20 cellular contexts compared by ENCODE assay signal in genomic region chr20:43205699-43206098, GRCh38. TPM values are rescaled to one million over a fixed set of nuclear protein-coding genes. Genes with fewer than 3 reads are reported as not detected.
DNase-seq lines count a peak whose midpoint lies in the region; ATAC-seq and TF ChIP-seq lines count a peak whose summit lies in the region.
"Had no signal": no experiment of that assay in that cellular context is flagged by ENCODE, and none has a peak within 500 bp of the region (broad histone marks: within the 10 kb centered on the region; RNA-seq: fewer than 3 reads in every experiment).

No MANE protein-coding gene starts in this region.

- H4K5ac ChIP-seq in H9 (ENCODE audit: insufficient read length, low read depth, low read length): no peak overlapping the region

- H3K23ac ChIP-seq in H9 (ENCODE audit: insufficient read length, low read depth, low read length): no peak overlapping the region

- H3K27ac ChIP-seq in BLaER1 (no peak overlapping the region), H9 (ENCODE audit: insufficient read length, low read depth, low read length) (no peak overlapping the region), Panc1 (ENCODE audit: low read length) (no peak overlapping the region)
- H3K27ac ChIP-seq: A549; BLaER1 treated with 17β-estradiol and CSF1 and Interleukin-3, amounts not matched to agents 10 nM and 100 nM; PC-9 had no signal

- H3K4me3 ChIP-seq in BLaER1 (no peak overlapping the region), Panc1 (ENCODE audit: low read depth in 2 of 2, low read length in 2 of 2) (no peak overlapping the region), kidney epithelial cell (ENCODE audit: low read depth, low read length) (no peak overlapping the region)
- H3K4me3 ChIP-seq: A549; BLaER1 treated with 17β-estradiol and CSF1 and Interleukin-3, amounts not matched to agents 10 nM and 100 nM; PC-9 had no signal

- H3K4me1 ChIP-seq in BLaER1 (peaks cover 10% of the 10 kb centered on the region), H9 (ENCODE audit: insufficient read depth, low read length) (no peaks in the 10 kb centered on the region), Panc1 (ENCODE audit: control insufficient read depth, insufficient read depth, low read length) (no peaks in the 10 kb centered on the region)
- H3K4me1 ChIP-seq: A549 had no signal

- H3K36me3 Mint-ChIP-seq in H9 (ENCODE audit: insufficient read depth in 1 of 3, low read depth in 3 of 3): peaks cover 0 to 4% (median 0%) of the 10 kb centered on the region in 3 experiments; a peak in 1 of 7 replicates
- H3K36me3 Mint-ChIP-seq: CD8-positive, alpha-beta memory T cell had no signal

- no peak overlapping the region for H2AK5ac ChIP-seq in H9 (ENCODE audit: insufficient read length, low read length)

- H3K27me3 Mint-ChIP-seq in H9 (ENCODE audit: low read depth): peaks cover 28% of the 10 kb centered on the region

- H3K14ac ChIP-seq in H9 (ENCODE audit: insufficient read depth, low read length): no peak overlapping the region

- no peak overlapping the region for H3K4ac ChIP-seq in H9 (ENCODE audit: low read depth, low read length)

- H2BK5ac ChIP-seq in H9 (ENCODE audit: insufficient read length, low read length): no peak overlapping the region

- no peak overlapping the region for H2BK120ac ChIP-seq in H9 (ENCODE audit: low read depth, low read length, poor library complexity, severe bottlenecking)

- H3K79me2 ChIP-seq in H9 (ENCODE audit: insufficient read depth, low read length): no peaks in the 10 kb centered on the region

- in situ Hi-C loops in Panc1 (cut with HindIII; ENCODE audit: low pct_unique_long_range_greater_than_20kb, low sequenced_read_pairs): no loop called here

- H3K23me2 ChIP-seq in H9 (ENCODE audit: insufficient read length, low read depth, low read length, poor library complexity, severe bottlenecking): no peaks in the 10 kb centered on the region

- H2AFZ ChIP-seq in H9 (ENCODE audit: low read length): no peak overlapping the region
- H2AFZ ChIP-seq: PC-9 had no signal

- no peak for DNase-seq in H9
- no peak for DNase-seq in Panc1 (ENCODE audit: low read depth, low spot score)
- no peak for DNase-seq in kidney epithelial cell (ENCODE audit: low read depth)
- DNase-seq in NCI-H1092 (lab: John Stamatoyannopoulos, UW): no peak
- no peak for DNase-seq in NCI-H2171 (lab: John Stamatoyannopoulos, UW)
- DNase-seq: CD8-positive, alpha-beta memory T cell; DMS79; IMR-90; Kasumi-1; NCI-H1105; NCI-H2227 treated with DMSO at 0.1 percent for 48 hours; NCI-H510A treated with DMSO at 0.1 percent for 48 hours; NCI-H774; PC-9; T-helper 17 cell had no signal

- H2BK20ac ChIP-seq in H9 (ENCODE audit: low read depth, low read length, poor library complexity, severe bottlenecking): no peak overlapping the region

- TF ChIP-seq CTCF in H9 (conservative IDR thresholded peaks at IDR 0.05) (peak; percentile 46; the same call in 2 of the 3 replicates), Panc1 (IDR thresholded peaks at IDR 0.05) (peak; percentile 23; the same call in 1 of the 2 replicates), kidney epithelial cell (IDR thresholded peaks at IDR 0.05; ENCODE audit: insufficient read depth, low read length, poor library complexity, severe bottlenecking) (peak; percentile 5)

- WGBS in H9 (ENCODE audit: extremely low coverage, insufficient read length, low lambda C conversion rate): no CpG with 5 or more reads among the region's 4 CpGs

- H3K27me3 ChIP-seq in BLaER1 (no peaks in the 10 kb centered on the region), H9 (ENCODE audit: insufficient read depth, low read length) (no peaks in the 10 kb centered on the region), Panc1 (ENCODE audit: control insufficient read depth, insufficient read depth, low read length) (peaks cover 4% of the 10 kb centered on the region; the same call in 1 of the 2 replicates), kidney epithelial cell (ENCODE audit: control insufficient read depth, insufficient read depth, low read length) (no peaks in the 10 kb centered on the region)
- H3K27me3 ChIP-seq: BLaER1 treated with 17β-estradiol and CSF1 and Interleukin-3, amounts not matched to agents 10 nM and 100 nM had no signal

- no peak overlapping the region for H4K8ac ChIP-seq in H9 (replicated peaks; ENCODE audit: insufficient read length, low read depth, low read length)

- H3K4me3 Mint-ChIP-seq in H9: no peak overlapping the region
- H3K4me3 Mint-ChIP-seq: CD8-positive, alpha-beta memory T cell; T-helper 17 cell had no signal

- H3K79me1 ChIP-seq in H9 (ENCODE audit: insufficient read depth, low read depth, low read length, poor library complexity, severe bottlenecking): no peaks in the 10 kb centered on the region

- no peak overlapping the region for H3K18ac ChIP-seq in H9 (ENCODE audit: insufficient read length, low read depth, low read length)

- peaks cover 4% of the 10 kb centered on the region in 2 experiments; a peak in 2 of 5 replicates for H3K9me3 Mint-ChIP-seq in H9

- no TSS peak for BruUV-seq in Panc1 (replicated peaks; lab: Mats Ljungman, UMichigan)

- H3K4me2 ChIP-seq in BLaER1 (peak overlapping the region; percentile 19), H9 (ENCODE audit: insufficient read depth, insufficient read length, low read length) (no peak overlapping the region)
- H3K4me2 ChIP-seq: A549, PC-9 had no signal

- H2BK15ac ChIP-seq in H9 (ENCODE audit: low read depth, low read length): no peak overlapping the region

- no peaks in the 10 kb centered on the region for H4K20me1 ChIP-seq in BLaER1
- no peaks in the 10 kb centered on the region for H4K20me1 ChIP-seq in H9 (ENCODE audit: control insufficient read depth, insufficient read depth, insufficient read length)
- H4K20me1 ChIP-seq: BLaER1 treated with 17β-estradiol and CSF1 and Interleukin-3, amounts not matched to agents 10 nM and 100 nM had no signal

- H3K9ac ChIP-seq in BLaER1 (no peak overlapping the region), H9 (ENCODE audit: extremely low read depth, insufficient read length, low read length) (no peak overlapping the region)
- H3K9ac ChIP-seq: BLaER1 treated with 17β-estradiol and CSF1 and Interleukin-3, amounts not matched to agents 10 nM and 100 nM had no signal

- intact Hi-C loops in Panc1 (cut with micrococcal nuclease; ENCODE audit: unreplicated experiment): no loop called here

- H3K56ac ChIP-seq in H9 (ENCODE audit: insufficient read length, low read depth, low read length): no peak overlapping the region

- H4K91ac ChIP-seq in H9 (ENCODE audit: insufficient read length, low read depth, low read length): no peak overlapping the region

- POLR2A ChIA-PET in Panc1 (lab: Charles Lee): no interaction called here

- no peak for ATAC-seq in Panc1
- no peak for ATAC-seq in GM21390 (IDR thresholded peaks at IDR 0.05; ENCODE audit: unreplicated experiment)
- ATAC-seq in GM19397 (IDR thresholded peaks at IDR 0.05; ENCODE audit: unreplicated experiment): no peak
- ATAC-seq: A549, T-helper 17 cell had no signal

- H3K4me1 Mint-ChIP-seq in H9: peaks cover 4 to 14% of the 10 kb centered on the region in 2 experiments; a peak in 3 of 4 replicates
- H3K4me1 Mint-ChIP-seq: CD8-positive, alpha-beta memory T cell; T-helper 17 cell had no signal

- H2BK12ac ChIP-seq in H9 (ENCODE audit: insufficient read length, low read depth, low read length): no peak overlapping the region

- peaks cover 27% of the 10 kb centered on the region for H3K9me3 ChIP-seq in BLaER1
- no peaks in the 10 kb centered on the region for H3K9me3 ChIP-seq in H9 (ENCODE audit: control insufficient read depth, low read depth, low read length)
- H3K9me3 ChIP-seq in Panc1 (ENCODE audit: control insufficient read depth, insufficient read depth, low read depth, low read length): no peaks in the 10 kb centered on the region
- H3K9me3 ChIP-seq: A549 had no signal

- CTCF ChIA-PET in Panc1 (lab: Charles Lee): interaction anchor here (0.6 to 0.7 kb wide), 2 partner anchors 112 to 215 kb away, joined by 3 to 4 read pairs; no protein-coding TSS in a partner anchor

- H3K36me3 ChIP-seq in BLaER1 (no peaks in the 10 kb centered on the region), Panc1 (ENCODE audit: control insufficient read depth, insufficient read depth, low read length) (no peaks in the 10 kb centered on the region), kidney epithelial cell (ENCODE audit: control insufficient read depth, insufficient read depth, low read length) (no peaks in the 10 kb centered on the region)
- H3K36me3 ChIP-seq: BLaER1 treated with 17β-estradiol and CSF1 and Interleukin-3, amounts not matched to agents 10 nM and 100 nM had no signal

- no peak overlapping the region for H3T11ph ChIP-seq in H9 (ENCODE audit: low read length)

- H3K27ac Mint-ChIP-seq in H9: no peak overlapping the region
- H3K27ac Mint-ChIP-seq: CD8-positive, alpha-beta memory T cell; T-helper 17 cell had no signal

RNA-seq across cellular contexts. Expression of gene PTPRT, which starts 16.0 kb away (rescaled TPM):
- total RNA-seq in H9 (2021) (0.07 and 0.13 TPM in 2 replicates), Panc1 (2021; ENCODE audit: unreplicated experiment) (not detected), kidney epithelial cell (0.25 TPM in 1 of 2 replicates, not detected in the other)
- polyA plus RNA-seq in Panc1 (2012; ENCODE audit: insufficient read length): not detected
- total RNA-seq: CD8-positive, alpha-beta memory T cell; IMR-90; PC-9; T-helper 17 cell had no signal
- polyA plus RNA-seq: A549; CD8-positive, alpha-beta memory T cell; IMR-90 had no signal
